Comparison of ENCODE assay signal across 18 cellular contexts in genomic region chr12:63893170-63893569, GRCh38. TPM values are rescaled to one million over a fixed set of nuclear protein-coding genes. Genes with fewer than 3 reads are reported as not detected.
DNase-seq lines count a peak whose midpoint lies in the region; ATAC-seq and TF ChIP-seq lines count a peak whose summit lies in the region.
"Had no signal": no experiment of that assay in that cellular context is flagged by ENCODE, and none has a peak within 500 bp of the region (broad histone marks: within the 10 kb centered on the region; RNA-seq: fewer than 3 reads in every experiment).

No MANE protein-coding gene starts in this region.

- H4K20me1 ChIP-seq in GM23338 (replicated peaks; ENCODE audit: insufficient read depth), result no peaks in the 10 kb centered on the region
- H4K20me1 ChIP-seq in neural progenitor cell (ENCODE audit: low read depth), result no peaks in the 10 kb centered on the region

- no peaks in the 10 kb centered on the region for H3K27me3 ChIP-seq in GM23338 (ENCODE audit: insufficient read depth)
- H3K27me3 ChIP-seq in HUES6 (ENCODE audit: control insufficient read depth, insufficient read depth, low read length), result no peaks in the 10 kb centered on the region
- no peaks in the 10 kb centered on the region for H3K27me3 ChIP-seq in neural progenitor cell

- H3K9me3 Mint-ChIP-seq in GM23338, result no peaks in the 10 kb centered on the region
- no peaks in the 10 kb centered on the region for H3K9me3 Mint-ChIP-seq in WTC11
- H3K9me3 Mint-ChIP-seq in neural progenitor cell, result peaks cover 4% of the 10 kb centered on the region
- H3K9me3 Mint-ChIP-seq: HFFc6 had no signal

- peak; percentile 73 for ATAC-seq in GM23338
- peak; percentile 61; the same call in 1 of the 2 replicates for ATAC-seq in WTC11
- ATAC-seq in left cardiac atrium, result no peak

- no peak overlapping the region for H3K27ac ChIP-seq in GM23338 (ENCODE audit: low read depth)
- H3K27ac ChIP-seq in HUES6 (ENCODE audit: low read depth, low read length), result no peak overlapping the region
- H3K27ac ChIP-seq in neural progenitor cell, result no peak overlapping the region

- H3K4me3 ChIP-seq in GM23338 (peak overlapping the region; percentile 2; the same call in 1 of the 2 replicates), HUES6 (ENCODE audit: low read depth, low read length) (peak overlapping the region; percentile 14; the same call in 1 of the 2 replicates), neural progenitor cell (no peak overlapping the region)

- H3K9me2 ChIP-seq in GM23338 (ENCODE audit: insufficient read depth), result peaks cover 7% of the 10 kb centered on the region; the same call in 1 of the 2 replicates

- H3K9ac ChIP-seq in HUES6 (ENCODE audit: low read length) (no peak overlapping the region), neural progenitor cell (no peak overlapping the region)

- H3K9me3 ChIP-seq in HUES6 (ENCODE audit: control insufficient read depth, insufficient read depth, low read depth, low read length) (no peaks in the 10 kb centered on the region), neural progenitor cell (ENCODE audit: low read depth) (no peaks in the 10 kb centered on the region)

- no peak overlapping the region for H2AFZ ChIP-seq in GM23338
- H2AFZ ChIP-seq in neural progenitor cell (replicated peaks), result no peak overlapping the region

- H3K27me3 Mint-ChIP-seq in GM23338 (ENCODE audit: insufficient read depth, low read depth, poor library complexity), result no peaks in the 10 kb centered on the region
- no peaks in the 10 kb centered on the region for H3K27me3 Mint-ChIP-seq in WTC11 (ENCODE audit: low read depth)
- peaks cover 5% of the 10 kb centered on the region for H3K27me3 Mint-ChIP-seq in neural progenitor cell (ENCODE audit: insufficient read depth, low read depth)

- TF ChIP-seq CTCF in GM23338 (conservative IDR thresholded peaks at IDR 0.05; ENCODE audit: low read depth in 2 of 2) (no peak), WTC11 (IDR thresholded peaks at IDR 0.05) (no peak), neural progenitor cell (IDR thresholded peaks at IDR 0.05) (no peak)

- H3K36me3 ChIP-seq in GM23338 (ENCODE audit: insufficient read depth) (no peaks in the 10 kb centered on the region), HUES6 (ENCODE audit: control insufficient read depth, insufficient read depth, low read length) (no peaks in the 10 kb centered on the region), neural progenitor cell (no peaks in the 10 kb centered on the region)

- CTCF ChIA-PET in WTC11 (lab: Charles Lee), result interaction anchor here (1.3 kb wide), 1 partner anchor 73 kb away, joined by 3 read pairs; no protein-coding TSS in a partner anchor
- CTCF ChIA-PET in HEK293T (lab: Yijun Ruan, JAX), result interaction anchor here (0.6 kb wide), 1 partner anchor 270 kb away, joined by 3 read pairs; no protein-coding TSS in a partner anchor

- H3K36me3 Mint-ChIP-seq in GM23338 (ENCODE audit: low read depth), result no peaks in the 10 kb centered on the region
- H3K36me3 Mint-ChIP-seq in WTC11, result no peaks in the 10 kb centered on the region; the same call in 1 of the 2 replicates
- H3K36me3 Mint-ChIP-seq in neural progenitor cell, result peaks cover 5% of the 10 kb centered on the region
- H3K36me3 Mint-ChIP-seq: CD4-positive, CD25-positive, alpha-beta regulatory T cell had no signal

- H3K27ac Mint-ChIP-seq in GM23338 (no peak overlapping the region), WTC11 (no peak overlapping the region), neural progenitor cell (peak overlapping the region; percentile 47)
- H3K27ac Mint-ChIP-seq: CD4-positive, CD25-positive, alpha-beta regulatory T cell; HFFc6 had no signal

- H3K4me3 Mint-ChIP-seq in GM23338, result 0 out of 3 replicates have a peak overlapping the region, but pooled peaks have one; percentile 9
- H3K4me3 Mint-ChIP-seq in WTC11, result no peak overlapping the region
- H3K4me3 Mint-ChIP-seq in neural progenitor cell, result no peak overlapping the region
- H3K4me3 Mint-ChIP-seq: HFFc6 had no signal

- DNase-seq in GM23338 (ENCODE audit: low spot score) (peak; percentile 30), WTC11 (ENCODE audit: low spot score) (no peak), neural progenitor cell (ENCODE audit: low spot score) (peak; percentile 21), NCI-H510A treated with DMSO at 0.1 percent for 48 hours (lab: John Stamatoyannopoulos, UW) (no peak), left cardiac atrium (no peak), HEK293T (ENCODE audit: extremely low spot score) (no peak)
- DNase-seq: CD4-positive, CD25-positive, alpha-beta regulatory T cell; DMS79; HFFc6; KBM-7; NCI-H1092 treated with DMSO at 0.1 percent for 48 hours; NCI-H1436 treated with DMSO at 0.1 percent for 48 hours; NCI-H2029; NCI-H2171; NCI-H446; NCI-H526 treated with DMSO at 0.1 percent for 48 hours; T-helper 1 cell had no signal

- POLR2A ChIA-PET in WTC11 (lab: Charles Lee) (no interaction called here), HEK293T (lab: Yijun Ruan, JAX) (interaction anchor here (1.0 kb wide), 1 partner anchor 21 kb away, joined by 3 read pairs; no protein-coding TSS in a partner anchor)

- intact Hi-C loops in left cardiac atrium (cut with DNase I), result no loop called here

- no peaks in the 10 kb centered on the region for H3F3A ChIP-seq in GM23338 (replicated peaks; ENCODE audit: low read depth)
- H3F3A ChIP-seq in neural progenitor cell (ENCODE audit: low read depth), result no peaks in the 10 kb centered on the region

- H3K79me2 ChIP-seq in GM23338 (replicated peaks; ENCODE audit: insufficient read depth), result 0 out of 2 replicates have a peak, but pooled peaks cover 8% of the 10 kb centered on the region
- no peaks in the 10 kb centered on the region for H3K79me2 ChIP-seq in neural progenitor cell (ENCODE audit: low read depth)

- H3K4me1 ChIP-seq in GM23338 (ENCODE audit: insufficient read depth), result peaks cover 32% of the 10 kb centered on the region
- H3K4me1 ChIP-seq in HUES6 (ENCODE audit: control insufficient read depth, insufficient read depth, low read length), result peaks cover 22% of the 10 kb centered on the region
- H3K4me1 ChIP-seq in neural progenitor cell, result peaks cover 8% of the 10 kb centered on the region

- H3K4me1 Mint-ChIP-seq in GM23338 (peaks cover 32% of the 10 kb centered on the region), WTC11 (peaks cover 67% of the 10 kb centered on the region), neural progenitor cell (peaks cover 28% of the 10 kb centered on the region)
- H3K4me1 Mint-ChIP-seq: CD4-positive, CD25-positive, alpha-beta regulatory T cell had no signal

- peak overlapping the region; percentile 59 for H3K4me2 ChIP-seq in GM23338
- H3K4me2 ChIP-seq in neural progenitor cell, result peak overlapping the region; percentile 0

TF ChIP-seq in WTC11, 78 proteins besides CTCF, POLR2A, EP300 and RAD21:
- peak; percentile 39; the same call in 1 of the 2 replicates for TF ChIP-seq ZNF121 (CRISPR knock-in tag; IDR thresholded peaks at IDR 0.05)
- TF ChIP-seq SOX15 (CRISPR knock-in tag; IDR thresholded peaks at IDR 0.05), result no peak
TF ChIP-seq in WTC11: peak in this region for 1.

TF ChIP-seq in HEK293T, 16 proteins besides CTCF, POLR2A, EP300 and RAD21:
- TF ChIP-seq SP1 (IDR thresholded peaks at IDR 0.05) (no peak), ARNT (IDR thresholded peaks at IDR 0.05) (no peak), ELF4 (IDR thresholded peaks at IDR 0.05) (no peak), BHLHE40 (IDR thresholded peaks at IDR 0.05; ENCODE audit: borderline replicate concordance) (no peak), SUZ12 (IDR thresholded peaks at IDR 0.05) (no peak), NFRKB (IDR thresholded peaks at IDR 0.05) (no peak), HDGF (IDR thresholded peaks at IDR 0.05; ENCODE audit: borderline replicate concordance) (no peak), L3MBTL2 (conservative IDR thresholded peaks at IDR 0.05) (no peak), LEF1 (IDR thresholded peaks at IDR 0.05; ENCODE audit: borderline replicate concordance) (no peak), CTBP1 (IDR thresholded peaks at IDR 0.05; ENCODE audit: borderline replicate concordance) (no peak), PKNOX1 (IDR thresholded peaks at IDR 0.05) (no peak), ZNF384 (IDR thresholded peaks at IDR 0.05) (no peak), TARDBP (IDR thresholded peaks at IDR 0.05) (no peak), FOXM1 (IDR thresholded peaks at IDR 0.05; ENCODE audit: borderline replicate concordance) (no peak), FOXK2 (IDR thresholded peaks at IDR 0.05) (no peak), FOXA1 (IDR thresholded peaks at IDR 0.05) (no peak)

RNA-seq across cellular contexts. Expression of gene SRGAP1, which starts 48.7 kb away (rescaled TPM):
- total RNA-seq in GM23338 (2014; rRNA removed; shearing (Covaris generic)), result 5.6 and 6.1 TPM in 2 replicates
- 8.1 and 8.3 TPM in 2 replicates for polyA plus RNA-seq in GM23338 (2016; fragmentation: Nextera tagmentation; extraction: Ambion mirVana)
- 8.1 to 10.3 TPM (median 9.9 TPM) in 3 replicates for total RNA-seq in WTC11 (2021)
- total RNA-seq in neural progenitor cell (ENCODE audit: low replicate concordance), result 1.5 and 3.0 TPM in 2 replicates
- 1 to 10 TPM; 4.3 to 5.5 TPM for total RNA-seq in left cardiac atrium
- total RNA-seq: CD4-positive, CD25-positive, alpha-beta regulatory T cell had no signal

Comparison
In these comparisons a context has a peak if more than half of its experiments do, and no peak if none do; other contexts are left out.
1. ATAC-seq: peak in GM23338 (single experiment) and WTC11 (single experiment); none in left cardiac atrium (0 of 2).
2. DNase-seq: peak in GM23338 (single experiment) and neural progenitor cell (single experiment); none in WTC11 (single experiment), NCI-H510A treated with DMSO at 0.1 percent for 48 hours (single experiment), left cardiac atrium (single experiment) and HEK293T (single experiment).